17 cellular contexts compared by ENCODE assay signal in genomic region chr5:31033295-31033694, GRCh38.
"Had no signal": no experiment of that assay in that cellular context is flagged by ENCODE, and none has a peak within 500 bp of the region (broad histone marks: within the 10 kb centered on the region; RNA-seq: fewer than 3 reads in every experiment).

No MANE protein-coding gene starts in this region.

- H3K27me3 ChIP-seq: cardiac muscle cell, gastroesophageal sphincter, heart right ventricle, pancreas, thyroid gland had no signal

- DNase-seq: activated CD4-positive, alpha-beta T cell treated with anti-CD3 and anti-CD28 coated beads, Interleukin-2, amount 10 ng/mL, durations not matched to agents 7 days and 5 days; activated CD8-positive, alpha-beta memory T cell treated with anti-CD3 and anti-CD28 coated beads, Interleukin-2, amount 50 U/mL, for 48 hours; activated gamma-delta T cell treated with Interleukin-2 at 50 U/mL for 16 hours; activated naive CD8-positive, alpha-beta T cell treated with anti-CD3 and anti-CD28 coated beads for 36 hours; heart right ventricle; left colon; mammary epithelial cell; mucosa of descending colon; naive thymus-derived CD4-positive, alpha-beta T cell; pancreas; stimulated activated CD4-positive, alpha-beta T cell treated with anti-CD3 and anti-CD28 coated beads, Interleukin-2, amount 100 ng/mL, for 48 hours; T-cell; T-helper 9 cell; thyroid gland had no signal

- H3K9me3 ChIP-seq: mucosa of descending colon, pancreas, thyroid gland had no signal

- H3K4me1 ChIP-seq: gastroesophageal sphincter, heart right ventricle, pancreas, thyroid gland had no signal

- H3K36me3 ChIP-seq: cardiac muscle cell, gastroesophageal sphincter, heart right ventricle, pancreas, thyroid gland had no signal

- H3K4me3 ChIP-seq: cardiac muscle cell, gastroesophageal sphincter, heart right ventricle, mucosa of descending colon, pancreas, thyroid gland had no signal

- ATAC-seq: gastroesophageal sphincter; heart right ventricle; left colon; mucosa of descending colon; naive thymus-derived CD4-positive, alpha-beta T cell; pancreas; stimulated activated memory B cell treated with anti-CD40 and anti-IgM and Interleukin-4, amounts not matched to agents 10 μg/mL and 1 μg/mL and 100 μg/mL, for 72 hours; T-cell had no signal

- H3K27ac ChIP-seq: cardiac muscle cell, gastroesophageal sphincter, heart right ventricle, pancreas, thyroid gland had no signal
